Comparison of ENCODE assay signal across 13 cellular contexts in the genomic region with DNA sequence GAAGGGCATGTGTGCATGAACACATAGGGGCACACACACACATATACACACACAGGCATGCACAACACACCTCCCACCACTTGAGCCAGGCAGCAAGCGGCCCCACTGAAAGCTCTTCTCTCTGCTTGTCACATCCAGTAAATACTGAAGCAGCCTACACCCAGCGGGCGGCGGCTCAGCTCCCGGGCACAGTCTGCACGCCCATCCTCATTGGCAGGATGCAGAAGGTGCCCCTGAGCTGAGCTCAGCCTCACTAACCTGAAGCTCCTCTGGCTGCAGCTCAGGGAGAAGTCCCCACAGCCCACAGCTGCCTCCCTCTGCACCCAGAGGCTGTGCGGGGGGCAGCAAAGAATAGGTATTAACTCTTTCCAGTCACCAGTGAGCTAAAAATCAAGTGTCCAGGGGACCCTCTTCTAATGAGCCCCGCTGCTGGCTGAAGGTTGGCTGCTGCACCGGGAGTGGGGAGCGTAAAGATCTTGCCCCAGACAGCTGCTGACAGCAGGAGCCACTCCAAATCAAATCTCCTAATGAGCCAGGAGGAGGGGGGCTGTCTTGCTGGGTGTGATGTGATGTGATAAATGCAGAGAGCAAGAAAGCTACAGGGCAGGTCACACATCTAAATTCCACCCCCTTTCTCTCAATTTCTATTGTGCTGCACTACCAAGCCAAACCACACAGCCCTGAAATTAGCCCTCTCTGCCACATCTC. TPM values are rescaled to one million over a fixed set of nuclear protein-coding genes. Genes with fewer than 3 reads are reported as not detected.
A peak's percentile ranks its signal among the peaks of the same experiment; 100 is the strongest.
DNase-seq lines count a peak whose midpoint lies in the region; ATAC-seq and TF ChIP-seq lines count a peak whose summit lies in the region.
"Had no signal": no experiment of that assay in that cellular context is flagged by ENCODE, and none has a peak within 500 bp of the region (broad histone marks: within the 10 kb centered on the region; RNA-seq: fewer than 3 reads in every experiment).

No MANE protein-coding gene starts in this region.

- no peaks in the 10 kb centered on the region for H3K27me3 ChIP-seq in gastroesophageal sphincter
- H3K27me3 ChIP-seq: BLaER1, cardiac muscle cell, uterus had no signal

- H3K4me1 ChIP-seq in gastroesophageal sphincter: peaks cover 0 to 43% (median 22%) of the 10 kb centered on the region in 3 donors
- H3K4me1 ChIP-seq: uterus had no signal

- peak in 1 of 4 experiments; percentile 12 for TF ChIP-seq CTCF in gastroesophageal sphincter (IDR thresholded peaks at IDR 0.05)

- no peak overlapping the region for H3K4me3 ChIP-seq in gastroesophageal sphincter
- H3K4me3 ChIP-seq: BLaER1, cardiac muscle cell, skin epidermis, uterus had no signal

- H3K27ac ChIP-seq in gastroesophageal sphincter: no peak overlapping the region
- H3K27ac ChIP-seq: BLaER1, cardiac muscle cell, HL-60, skin epidermis, uterus had no signal

- ATAC-seq in gastroesophageal sphincter (peak; percentile 14), GM18502 (IDR thresholded peaks at IDR 0.05; ENCODE audit: poor library complexity, unreplicated experiment) (no peak)

- no peak for TF ChIP-seq EP300 in gastroesophageal sphincter (IDR thresholded peaks at IDR 0.05)

- WGBS in gastroesophageal sphincter (ENCODE audit: low coverage in 1 of 2), 2 donors: 33% methylated on average over 5 of the region's 10 CpGs; no CpG with 5 or more reads in 1 of the 2 donors

- no peak for TF ChIP-seq POLR2A in gastroesophageal sphincter (IDR thresholded peaks at IDR 0.05)

- no peaks in the 10 kb centered on the region for H3K36me3 ChIP-seq in gastroesophageal sphincter
- H3K36me3 ChIP-seq: BLaER1, cardiac muscle cell, uterus had no signal

- peak; percentile 81 for DNase-seq in DMS 273 (lab: John Stamatoyannopoulos, UW; ENCODE audit: unreplicated experiment)
- DNase-seq in NCI-H1092 (lab: John Stamatoyannopoulos, UW): peak; percentile 87
- peak; percentile 81 for DNase-seq in NCI-H748 (lab: John Stamatoyannopoulos, UW; ENCODE audit: unreplicated experiment)
- DNase-seq in stimulated activated CD4-positive, alpha-beta T cell treated with anti-CD3 and anti-CD28 coated beads, Interleukin-4, amount 100 ng/mL, for 1 hour: no peak
- DNase-seq in RKO (ENCODE audit: low spot score): no peak
- no peak for DNase-seq in NCI-H1048 (lab: John Stamatoyannopoulos, UW)
- DNase-seq: uterus had no signal

- no peaks in the 10 kb centered on the region for H3K9me3 ChIP-seq in gastroesophageal sphincter
- H3K9me3 ChIP-seq: BLaER1, uterus had no signal

RNA-seq across cellular contexts. Expression of gene RGS8, which starts 12.5 kb away (rescaled TPM):
- not detected for total RNA-seq in gastroesophageal sphincter
- total RNA-seq: uterus had no signal

Comparison
In these comparisons a context has a peak if more than half of its experiments do, and no peak if none do; other contexts are left out.
1. DNase-seq: peak in DMS 273 (single experiment), NCI-H1092 (single experiment) and NCI-H748 (single experiment); none in stimulated activated CD4-positive, alpha-beta T cell treated with anti-CD3 and anti-CD28 coated beads, Interleukin-4, amount 100 ng/mL, for 1 hour (single experiment), RKO (single experiment) and NCI-H1048 (single experiment).